19 cellular contexts compared by ENCODE assay signal in genomic region chr3:124599147-124599765, GRCh38.
A peak's percentile ranks its signal among the peaks of the same experiment; 100 is the strongest.
DNase-seq lines count a peak whose midpoint lies in the region; ATAC-seq and TF ChIP-seq lines count a peak whose summit lies in the region.
"Had no signal": no experiment of that assay in that cellular context is flagged by ENCODE, and none has a peak within 500 bp of the region (broad histone marks: within the 10 kb centered on the region; RNA-seq: fewer than 3 reads in every experiment).

No MANE protein-coding gene starts in this region.

- H3K4me3 ChIP-seq in Caco-2 (ENCODE audit: low read depth, low read length) (no peak overlapping the region), LNCaP clone FGC (ENCODE audit: low read depth, low read length) (no peak overlapping the region), SJCRH30 (no peak overlapping the region), neural progenitor cell (no peak overlapping the region)
- H3K4me3 ChIP-seq: SK-N-MC had no signal

- no peaks in the 10 kb centered on the region for H3F3A ChIP-seq in neural progenitor cell (ENCODE audit: low read depth)

- H3K4me3 Mint-ChIP-seq in Caco-2 (ENCODE audit: unreplicated experiment) (peak overlapping the region; percentile 27), neural progenitor cell (no peak overlapping the region)
- H3K4me3 Mint-ChIP-seq in stimulated activated effector memory CD8-positive, alpha-beta T cell treated with anti-CD3 and anti-CD28 coated beads, Interleukin-12 subunit alpha, Interleukin-12 subunit beta, amount 100 ng/mL, for 72 hours, result no peak overlapping the region
- H3K4me3 Mint-ChIP-seq: activated CD4-positive, alpha-beta memory T cell treated with anti-CD3 and anti-CD28 coated beads, Interleukin-2, amount 10 ng/mL, durations not matched to agents 7 days and 5 days; IgD-negative memory B cell; memory B cell; naive thymus-derived CD4-positive, alpha-beta T cell; stimulated activated naive CD8-positive, alpha-beta T cell treated with anti-CD3 and anti-CD28 coated beads, Interleukin-15, amount 100 ng/mL, for 72 hours had no signal

- TF ChIP-seq CTCF in Caco-2 (IDR thresholded peaks at IDR 0.05; ENCODE audit: insufficient read depth in 1 of 2, low read depth in 1 of 2, low read length in 1 of 2, severe bottlenecking in 1 of 2, unreplicated experiment in 1 of 2) (no peak), LNCaP clone FGC (IDR thresholded peaks at IDR 0.05; ENCODE audit: control insufficient read depth, extremely low read depth, insufficient read depth) (no peak), neural progenitor cell (IDR thresholded peaks at IDR 0.05) (no peak)

- no peak for ATAC-seq in GM21390 (IDR thresholded peaks at IDR 0.05; ENCODE audit: unreplicated experiment)
- no peak for ATAC-seq in stimulated activated effector memory CD8-positive, alpha-beta T cell treated with anti-CD3 and anti-CD28 coated beads, Interleukin-12 subunit alpha, Interleukin-12 subunit beta, amount 100 ng/mL, for 72 hours
- ATAC-seq: naive thymus-derived CD4-positive, alpha-beta T cell; Panc1; stimulated activated naive CD8-positive, alpha-beta T cell treated with anti-CD3 and anti-CD28 coated beads, Interleukin-15, amount 100 ng/mL, for 72 hours had no signal

- no peaks in the 10 kb centered on the region for H4K20me1 ChIP-seq in neural progenitor cell (ENCODE audit: low read depth)

- H3K9me3 Mint-ChIP-seq in Caco-2 (ENCODE audit: unreplicated experiment) (no peaks in the 10 kb centered on the region), neural progenitor cell (no peaks in the 10 kb centered on the region)
- no peaks in the 10 kb centered on the region for H3K9me3 Mint-ChIP-seq in stimulated activated effector memory CD8-positive, alpha-beta T cell treated with anti-CD3 and anti-CD28 coated beads, Interleukin-12 subunit alpha, Interleukin-12 subunit beta, amount 100 ng/mL, for 72 hours
- H3K9me3 Mint-ChIP-seq: activated CD4-positive, alpha-beta memory T cell treated with anti-CD3 and anti-CD28 coated beads, Interleukin-2, amount 10 ng/mL, durations not matched to agents 7 days and 5 days; IgD-negative memory B cell; memory B cell; stimulated activated naive CD8-positive, alpha-beta T cell treated with anti-CD3 and anti-CD28 coated beads, Interleukin-15, amount 100 ng/mL, for 72 hours had no signal

- POLR2A ChIA-PET in Caco-2 (lab: Charles Lee), result no interaction called here

- no TSS peak for BruUV-seq in Caco-2 (replicated peaks; lab: Mats Ljungman, UMichigan)

- H3K36me3 ChIP-seq in Caco-2 (ENCODE audit: control insufficient read depth, insufficient read depth, low read length) (peaks cover 1% of the 10 kb centered on the region; the same call in 1 of the 2 replicates), SJCRH30 (no peaks in the 10 kb centered on the region), neural progenitor cell (no peaks in the 10 kb centered on the region)

- H3K4me2 ChIP-seq in neural progenitor cell, result no peak overlapping the region

- H3K4me1 Mint-ChIP-seq in Caco-2 (ENCODE audit: low read depth, unreplicated experiment) (peaks cover 33% of the 10 kb centered on the region), neural progenitor cell (peaks cover 6% of the 10 kb centered on the region)
- H3K4me1 Mint-ChIP-seq in stimulated activated effector memory CD8-positive, alpha-beta T cell treated with anti-CD3 and anti-CD28 coated beads, Interleukin-12 subunit alpha, Interleukin-12 subunit beta, amount 100 ng/mL, for 72 hours, result no peaks in the 10 kb centered on the region
- H3K4me1 Mint-ChIP-seq: activated CD4-positive, alpha-beta memory T cell treated with anti-CD3 and anti-CD28 coated beads, Interleukin-2, amount 10 ng/mL, durations not matched to agents 7 days and 5 days; IgD-negative memory B cell had no signal

- no peaks in the 10 kb centered on the region for H3K79me2 ChIP-seq in neural progenitor cell (ENCODE audit: low read depth)

- no peak overlapping the region for H2AFZ ChIP-seq in neural progenitor cell (replicated peaks)

- no peaks in the 10 kb centered on the region for H3K9me3 ChIP-seq in Caco-2
- no peaks in the 10 kb centered on the region; the same call in 1 of the 2 replicates for H3K9me3 ChIP-seq in SJCRH30 (replicated peaks)
- no peaks in the 10 kb centered on the region for H3K9me3 ChIP-seq in neural progenitor cell (ENCODE audit: low read depth)

- intact Hi-C loops in Caco-2 (cut with micrococcal nuclease; ENCODE audit: unreplicated experiment), result no loop called here

- DNase-seq in Caco-2, result no peak
- peak; percentile 27 for DNase-seq in LNCaP clone FGC (ENCODE audit: low read depth)
- DNase-seq in SJCRH30, result peak; percentile 16 to 46
- no peak for DNase-seq in neural progenitor cell (ENCODE audit: low spot score)
- no peak for DNase-seq in nucleus accumbens (lab: John Stamatoyannopoulos, UW)
- DNase-seq in substantia nigra (lab: John Stamatoyannopoulos, UW), result no peak
- DNase-seq in stimulated activated effector memory CD8-positive, alpha-beta T cell treated with anti-CD3 and anti-CD28 coated beads, Interleukin-12 subunit alpha, Interleukin-12 subunit beta, amount 100 ng/mL, for 72 hours (ENCODE audit: low spot score in 2 of 2), result no peak
- DNase-seq: activated CD4-positive, alpha-beta memory T cell treated with anti-CD3 and anti-CD28 coated beads, Interleukin-2, amount 10 ng/mL, durations not matched to agents 7 days and 5 days; activated naive CD4-positive, alpha-beta T cell treated with anti-CD3 and anti-CD28 coated beads, Interleukin-2, amount 50 U/mL, for 16 hours; naive thymus-derived CD4-positive, alpha-beta T cell; NCI-H1930; NCI-H774; stimulated activated naive CD8-positive, alpha-beta T cell treated with anti-CD3 and anti-CD28 coated beads, Interleukin-15, amount 100 ng/mL, for 72 hours had no signal

- no peak overlapping the region for H3K27ac ChIP-seq in SJCRH30
- no peak overlapping the region for H3K27ac ChIP-seq in neural progenitor cell
- H3K27ac ChIP-seq in substantia nigra (ENCODE audit: low read depth, low read length, poor library complexity, severe bottlenecking), result no peak overlapping the region
- H3K27ac ChIP-seq: HL-60, SK-N-MC had no signal

- H3K27ac Mint-ChIP-seq in Caco-2 (ENCODE audit: unreplicated experiment) (peak overlapping the region; percentile 31), neural progenitor cell (peak overlapping the region; percentile 55)
- H3K27ac Mint-ChIP-seq in stimulated activated effector memory CD8-positive, alpha-beta T cell treated with anti-CD3 and anti-CD28 coated beads, Interleukin-12 subunit alpha, Interleukin-12 subunit beta, amount 100 ng/mL, for 72 hours, result no peak overlapping the region
- H3K27ac Mint-ChIP-seq: activated CD4-positive, alpha-beta memory T cell treated with anti-CD3 and anti-CD28 coated beads, Interleukin-2, amount 10 ng/mL, durations not matched to agents 7 days and 5 days; IgD-negative memory B cell; memory B cell; naive thymus-derived CD4-positive, alpha-beta T cell; stimulated activated naive CD8-positive, alpha-beta T cell treated with anti-CD3 and anti-CD28 coated beads, Interleukin-15, amount 100 ng/mL, for 72 hours had no signal

- no peaks in the 10 kb centered on the region for H3K27me3 Mint-ChIP-seq in Caco-2 (ENCODE audit: insufficient read depth, unreplicated experiment)
- peaks cover 2% of the 10 kb centered on the region for H3K27me3 Mint-ChIP-seq in neural progenitor cell (ENCODE audit: insufficient read depth, low read depth)

- H3K9ac ChIP-seq in neural progenitor cell, result no peak overlapping the region

- H3K4me1 ChIP-seq in Caco-2 (peaks cover 43% of the 10 kb centered on the region), SJCRH30 (peaks cover 11% of the 10 kb centered on the region), neural progenitor cell (peaks cover 13% of the 10 kb centered on the region)

- H3K36me3 Mint-ChIP-seq in Caco-2 (ENCODE audit: insufficient read depth, unreplicated experiment) (no peaks in the 10 kb centered on the region), neural progenitor cell (no peaks in the 10 kb centered on the region)
- no peaks in the 10 kb centered on the region for H3K36me3 Mint-ChIP-seq in stimulated activated effector memory CD8-positive, alpha-beta T cell treated with anti-CD3 and anti-CD28 coated beads, Interleukin-12 subunit alpha, Interleukin-12 subunit beta, amount 100 ng/mL, for 72 hours
- H3K36me3 Mint-ChIP-seq: IgD-negative memory B cell; memory B cell; naive thymus-derived CD4-positive, alpha-beta T cell had no signal

- no peaks in the 10 kb centered on the region for H3K27me3 ChIP-seq in Caco-2 (replicated peaks; ENCODE audit: control insufficient read depth, insufficient read depth, low read length)
- H3K27me3 ChIP-seq in SJCRH30, result no peaks in the 10 kb centered on the region
- H3K27me3 ChIP-seq in neural progenitor cell, result no peaks in the 10 kb centered on the region

- CTCF ChIA-PET in Caco-2 (lab: Charles Lee), result no interaction called here

Comparison
In these comparisons a context has a peak if more than half of its experiments do, and no peak if none do; other contexts are left out.
1. DNase-seq: peak in LNCaP clone FGC (single experiment) and SJCRH30 (2 of 2); none in Caco-2 (0 of 2), neural progenitor cell (single experiment), nucleus accumbens (0 of 56), substantia nigra (0 of 49) and stimulated activated effector memory CD8-positive, alpha-beta T cell treated with anti-CD3 and anti-CD28 coated beads, Interleukin-12 subunit alpha, Interleukin-12 subunit beta, amount 100 ng/mL, for 72 hours (0 of 2).